Comparison of ENCODE assay signal across 14 cellular contexts in genomic region chr7:94182721-94183120, GRCh38.
A peak's percentile ranks its signal among the peaks of the same experiment; 100 is the strongest.
DNase-seq lines count a peak whose midpoint lies in the region; ATAC-seq and TF ChIP-seq lines count a peak whose summit lies in the region.
"Had no signal": no experiment of that assay in that cellular context is flagged by ENCODE, and none has a peak within 500 bp of the region (broad histone marks: within the 10 kb centered on the region; RNA-seq: fewer than 3 reads in every experiment).

No MANE protein-coding gene starts in this region.

- H3K4me2 ChIP-seq in neural progenitor cell = no peak overlapping the region

- H3K9me3 ChIP-seq in RWPE2 (ENCODE audit: severe bottlenecking) (no peaks in the 10 kb centered on the region), neural progenitor cell (ENCODE audit: low read depth) (no peaks in the 10 kb centered on the region)
- H3K9me3 ChIP-seq: uterus had no signal

- H3K9ac ChIP-seq in neural progenitor cell = no peak overlapping the region

- peaks cover 22% of the 10 kb centered on the region for H3K9me3 Mint-ChIP-seq in mesothelial cell of epicardium
- H3K9me3 Mint-ChIP-seq in type B pancreatic cell = no peaks in the 10 kb centered on the region
- peaks cover 11% of the 10 kb centered on the region for H3K9me3 Mint-ChIP-seq in neural progenitor cell
- H3K9me3 Mint-ChIP-seq: CD8-positive, alpha-beta memory T cell; memory B cell had no signal

- H3F3A ChIP-seq in neural progenitor cell (ENCODE audit: low read depth) = no peaks in the 10 kb centered on the region

- H3K27ac ChIP-seq in RWPE2 (ENCODE audit: poor library complexity, severe bottlenecking) (peak overlapping the region; percentile 97), coronary artery (peak overlapping the region; percentile 57 to 80), neural progenitor cell (no peak overlapping the region)

- H3K27me3 Mint-ChIP-seq in mesothelial cell of epicardium (ENCODE audit: low read depth) (no peaks in the 10 kb centered on the region), type B pancreatic cell (no peaks in the 10 kb centered on the region), neural progenitor cell (ENCODE audit: insufficient read depth, low read depth) (peaks cover 5% of the 10 kb centered on the region)
- H3K27me3 Mint-ChIP-seq: CD8-positive, alpha-beta memory T cell; memory B cell had no signal

- no peak for ATAC-seq in RWPE2 (ENCODE audit: low read depth)
- ATAC-seq in GM21528 (IDR thresholded peaks at IDR 0.05; ENCODE audit: low FRiP score, unreplicated experiment) = no peak
- ATAC-seq: activated CD8-positive, alpha-beta T cell treated with anti-CD3 and anti-CD28 coated beads, Interleukin-2, amount 10 ng/mL, durations not matched to agents 7 days and 5 days had no signal

- H3K27me3 ChIP-seq in RWPE2 (ENCODE audit: insufficient read depth, poor library complexity, severe bottlenecking) (no peaks in the 10 kb centered on the region), neural progenitor cell (no peaks in the 10 kb centered on the region)
- H3K27me3 ChIP-seq: uterus had no signal

- no peaks in the 10 kb centered on the region for H3K36me3 Mint-ChIP-seq in mesothelial cell of epicardium
- no peaks in the 10 kb centered on the region for H3K36me3 Mint-ChIP-seq in type B pancreatic cell
- no peaks in the 10 kb centered on the region for H3K36me3 Mint-ChIP-seq in neural progenitor cell
- H3K36me3 Mint-ChIP-seq: brain; CD8-positive, alpha-beta memory T cell; memory B cell had no signal

- H3K36me3 ChIP-seq in RWPE2 (ENCODE audit: low read depth) (no peaks in the 10 kb centered on the region), neural progenitor cell (no peaks in the 10 kb centered on the region)
- H3K36me3 ChIP-seq: uterus had no signal

- H3K4me1 Mint-ChIP-seq in mesothelial cell of epicardium (peaks cover 9% of the 10 kb centered on the region), type B pancreatic cell (ENCODE audit: unreplicated experiment) (peaks cover 6% of the 10 kb centered on the region), neural progenitor cell (peaks cover 7% of the 10 kb centered on the region)
- H3K4me1 Mint-ChIP-seq: CD8-positive, alpha-beta memory T cell had no signal

- H4K20me1 ChIP-seq in neural progenitor cell (ENCODE audit: low read depth) = no peaks in the 10 kb centered on the region

- no peaks in the 10 kb centered on the region for H3K79me2 ChIP-seq in neural progenitor cell (ENCODE audit: low read depth)

- DNase-seq in RWPE2 (ENCODE audit: low spot score) = no peak
- DNase-seq in coronary artery (ENCODE audit: low spot score) = no peak
- no peak for DNase-seq in mesothelial cell of epicardium (ENCODE audit: low spot score in 2 of 2, unreplicated experiment in 2 of 2)
- DNase-seq in type B pancreatic cell (ENCODE audit: extremely low spot score, unreplicated experiment) = no peak
- DNase-seq in neural progenitor cell (ENCODE audit: low spot score) = no peak
- no peak for DNase-seq in C1 segment of cervical spinal cord (lab: John Stamatoyannopoulos, UW)
- DNase-seq: activated CD8-positive, alpha-beta T cell treated with anti-CD3 and anti-CD28 coated beads, Interleukin-2, amount 10 ng/mL, durations not matched to agents 7 days and 5 days; CD8-positive, alpha-beta memory T cell; GDM1; stimulated activated CD4-positive, alpha-beta T cell treated with anti-CD3 and anti-CD28 coated beads, Interleukin-2, amount 100 ng/mL, for 24 hours had no signal

- no peak for TF ChIP-seq CTCF in RWPE2 (IDR thresholded peaks at IDR 0.05; ENCODE audit: poor library complexity, severe bottlenecking)
- no peak for TF ChIP-seq CTCF in coronary artery (IDR thresholded peaks at IDR 0.05)
- no peak for TF ChIP-seq CTCF in mesothelial cell of epicardium (IDR thresholded peaks at IDR 0.05; ENCODE audit: unreplicated experiment)
- no peak for TF ChIP-seq CTCF in type B pancreatic cell (conservative IDR thresholded peaks at IDR 0.05)
- TF ChIP-seq CTCF in neural progenitor cell (IDR thresholded peaks at IDR 0.05) = no peak

- no peak overlapping the region for H3K4me3 Mint-ChIP-seq in mesothelial cell of epicardium
- no peak overlapping the region for H3K4me3 Mint-ChIP-seq in type B pancreatic cell
- H3K4me3 Mint-ChIP-seq in neural progenitor cell = no peak overlapping the region
- H3K4me3 Mint-ChIP-seq: activated CD8-positive, alpha-beta T cell treated with anti-CD3 and anti-CD28 coated beads, Interleukin-2, amount 10 ng/mL, durations not matched to agents 7 days and 5 days; brain; CD8-positive, alpha-beta memory T cell; memory B cell had no signal

- no peak overlapping the region for H2AFZ ChIP-seq in neural progenitor cell (replicated peaks)

- H3K4me1 ChIP-seq in RWPE2 (ENCODE audit: insufficient read depth, poor library complexity, severe bottlenecking) = peaks cover 24% of the 10 kb centered on the region
- H3K4me1 ChIP-seq in neural progenitor cell = no peaks in the 10 kb centered on the region
- H3K4me1 ChIP-seq: uterus had no signal

- H3K4me3 ChIP-seq in RWPE2 (ENCODE audit: severe bottlenecking) (no peak overlapping the region), coronary artery (no peak overlapping the region), neural progenitor cell (no peak overlapping the region)
- H3K4me3 ChIP-seq: uterus had no signal

- peak overlapping the region; percentile 90 for H3K27ac Mint-ChIP-seq in mesothelial cell of epicardium
- peak overlapping the region; percentile 89 for H3K27ac Mint-ChIP-seq in type B pancreatic cell
- no peak overlapping the region for H3K27ac Mint-ChIP-seq in neural progenitor cell
- H3K27ac Mint-ChIP-seq: activated CD8-positive, alpha-beta T cell treated with anti-CD3 and anti-CD28 coated beads, Interleukin-2, amount 10 ng/mL, durations not matched to agents 7 days and 5 days; CD8-positive, alpha-beta memory T cell; memory B cell had no signal
